8 cellular contexts compared by ENCODE assay signal in the genomic region with DNA sequence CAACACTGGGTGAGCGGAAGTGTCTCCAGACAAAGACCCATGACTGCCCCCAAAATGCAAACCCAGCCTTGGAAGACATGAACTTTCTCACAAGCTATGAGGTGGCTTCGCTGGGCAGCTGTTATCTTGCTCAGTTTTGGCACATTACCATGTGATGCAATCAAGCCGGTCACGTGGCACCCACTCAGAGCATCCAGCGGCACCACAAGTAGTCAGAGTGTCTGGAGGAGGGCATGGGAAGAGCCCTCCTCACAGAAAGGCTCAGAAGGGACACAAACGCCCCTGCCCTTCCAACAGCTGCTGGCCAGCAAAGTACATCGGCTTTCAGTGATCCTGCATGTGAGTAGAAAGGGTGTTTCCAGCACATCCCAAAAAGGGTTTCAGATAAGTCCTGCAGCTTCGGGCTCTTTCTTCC.
A peak's percentile ranks its signal among the peaks of the same experiment; 100 is the strongest.
DNase-seq lines count a peak whose midpoint lies in the region; ATAC-seq and TF ChIP-seq lines count a peak whose summit lies in the region.

No MANE protein-coding gene starts in this region.

- POLR2A ChIA-PET in GM10248 (lab: Yijun Ruan, JAX) = no interaction called here

- DNase-seq in GM04504 (ENCODE audit: low read depth) (peak; percentile 72), NCI-H524 treated with DMSO at 0.1 percent for 48 hours (lab: John Stamatoyannopoulos, UW) (peak; percentile 48), fibroblast of pulmonary artery (ENCODE audit: low read depth) (peak; percentile 93), putamen (ENCODE audit: low spot score) (peak; percentile 88), iPS-NIHi7 (ENCODE audit: extremely low spot score) (no peak), GM10248 (ENCODE audit: extremely low spot score) (no peak)
- no peak for DNase-seq in activated CD8-positive, alpha-beta memory T cell treated with anti-CD3 and anti-CD28 coated beads for 24 hours

- H3K4me3 ChIP-seq in fibroblast of pulmonary artery (replicated peaks; ENCODE audit: low read depth, low read length) = no peak overlapping the region

- CTCF ChIA-PET in GM10248 (lab: Yijun Ruan, JAX) = interaction anchor here (0.7 to 4.6 kb wide), 8 partner anchors 11 to 32 kb away, joined by 3 to 24 read pairs (median 4); no protein-coding TSS in a partner anchor

- TF ChIP-seq CTCF in fibroblast of pulmonary artery (IDR thresholded peaks at IDR 0.05; ENCODE audit: low read length, missing control alignments) (no peak), GM10248 (IDR thresholded peaks at IDR 0.05; ENCODE audit: control extremely low read depth, extremely low read depth, low read depth, missing control alignments) (no peak)

- ATAC-seq in GM18505 (IDR thresholded peaks at IDR 0.05; ENCODE audit: unreplicated experiment) = no peak

- no peak for TF ChIP-seq POLR2A in GM18505 (IDR thresholded peaks at IDR 0.05; ENCODE audit: borderline replicate concordance, extremely low read depth, insufficient read depth, insufficient read length)

Comparison
In these comparisons a context has a peak if more than half of its experiments do, and no peak if none do; other contexts are left out.
1. DNase-seq: peak in GM04504 (single experiment), NCI-H524 treated with DMSO at 0.1 percent for 48 hours (single experiment), fibroblast of pulmonary artery (single experiment) and putamen (single experiment); none in iPS-NIHi7 (single experiment), GM10248 (single experiment) and activated CD8-positive, alpha-beta memory T cell treated with anti-CD3 and anti-CD28 coated beads for 24 hours (single experiment).